ENCODE assay signal across 23 cellular contexts in genomic region chr3:124413393-124413792, GRCh38.
"Had no signal": no experiment of that assay in that cellular context is flagged by ENCODE, and none has a peak within 500 bp of the region (broad histone marks: within the 10 kb centered on the region; RNA-seq: fewer than 3 reads in every experiment).

No MANE protein-coding gene starts in this region.

- H3K27me3 ChIP-seq: gastrocnemius medialis, ovary, stomach, testis, tibial nerve, upper lobe of left lung had no signal

- H3K4me1 ChIP-seq: gastrocnemius medialis, stomach, testis, tibial nerve had no signal

- H3K36me3 ChIP-seq: ovary had no signal

- H3K9me3 ChIP-seq: gastrocnemius medialis, ovary, stomach, testis, tibial nerve, upper lobe of left lung had no signal

- ATAC-seq: esophagus mucosa; gastrocnemius medialis; naive thymus-derived CD8-positive, alpha-beta T cell; sciatic nerve; stimulated activated effector memory CD8-positive, alpha-beta T cell treated with anti-CD3 and anti-CD28 coated beads, Interleukin-12 subunit alpha, Interleukin-12 subunit beta, amount 100 ng/mL, for 72 hours had no signal

- H3K27ac ChIP-seq: epithelial cell of prostate, gastrocnemius medialis, ovary, stomach, testis, tibial nerve, upper lobe of left lung had no signal

- H3K4me3 ChIP-seq: gastrocnemius medialis, ovary, smooth muscle cell, stomach, testis, tibial nerve, upper lobe of left lung had no signal

- DNase-seq: caudate nucleus; cerebellar nuclear complex; cortex of kidney; foreskin fibroblast; gastrocnemius medialis; head of caudate nucleus; naive thymus-derived CD8-positive, alpha-beta T cell; nephron progenitor cell; ovary; posterior cingulate gyrus; retina; stimulated activated CD4-positive, alpha-beta T cell treated with anti-CD3 and anti-CD28 coated beads, Interleukin-2, amount 100 ng/mL, for 24 hours; stimulated activated CD4-positive, alpha-beta T cell treated with anti-CD3 and anti-CD28 coated beads, Interleukin-4, amount 100 ng/mL, for 24 hours; stimulated activated naive CD4-positive, alpha-beta T cell treated with Interleukin-2 at 50 U/mL for 16 hours; stomach; upper lobe of left lung had no signal
